Comparison of ENCODE assay signal across 27 cellular contexts in genomic region chr5:134034326-134034725, GRCh38.
"Had no signal": no experiment of that assay in that cellular context is flagged by ENCODE, and none has a peak within 500 bp of the region (broad histone marks: within the 10 kb centered on the region; RNA-seq: fewer than 3 reads in every experiment).

No MANE protein-coding gene starts in this region.

- H3K9me3 ChIP-seq: esophagus squamous epithelium, gastrocnemius medialis, heart right ventricle, left ventricle myocardium inferior, lower lobe of right lung, mucosa of descending colon had no signal

- ATAC-seq: esophagus mucosa, gastrocnemius medialis, heart right ventricle, left colon, left lobe of liver, lower lobe of right lung, mucosa of descending colon had no signal

- H3K27ac Mint-ChIP-seq: immature natural killer cell, mesothelial cell of epicardium had no signal

- H3K27me3 ChIP-seq: dorsolateral prefrontal cortex, esophagus squamous epithelium, gastrocnemius medialis, heart right ventricle had no signal

- H3K4me3 ChIP-seq: coronary artery, dorsolateral prefrontal cortex, esophagus squamous epithelium, gastrocnemius medialis, heart right ventricle, left ventricle myocardium inferior, lower lobe of right lung, mucosa of descending colon had no signal

- H3K4me3 Mint-ChIP-seq: immature natural killer cell, mesothelial cell of epicardium had no signal

- H3K4me1 ChIP-seq: esophagus squamous epithelium, gastrocnemius medialis, heart right ventricle, left ventricle myocardium inferior, lower lobe of right lung had no signal

- H3K27ac ChIP-seq: coronary artery, dorsolateral prefrontal cortex, epithelial cell of prostate, esophagus squamous epithelium, gastrocnemius medialis, heart right ventricle, left ventricle myocardium inferior, lower lobe of right lung had no signal

- H3K36me3 ChIP-seq: esophagus squamous epithelium, gastrocnemius medialis, heart right ventricle, left ventricle myocardium inferior, lower lobe of right lung had no signal

- DNase-seq: dermis blood vessel endothelial cell; dorsolateral prefrontal cortex; effector CD4-positive, alpha-beta T cell; effector memory CD4-positive, alpha-beta T cell; erythroblast; esophagus squamous epithelium; foreskin fibroblast; foreskin melanocyte; gastrocnemius medialis; glutamatergic neuron; head of caudate nucleus; heart right ventricle; hippocampal formation; immature natural killer cell; islet precursor cell; kidney; kidney glomerular epithelial cell; left colon; left ventricle myocardium inferior; lower lobe of right lung; mesenchymal stem cell; mucosa of descending colon had no signal

- H3K36me3 Mint-ChIP-seq: immature natural killer cell had no signal
